ENCODE assay signal across 1 cellular context in genomic region chr21:41929248-41929647, GRCh38.
TF ChIP-seq lines count a peak whose summit lies in the region.

No MANE protein-coding gene starts in this region.

TF ChIP-seq in GM12878, 131 proteins besides CTCF, POLR2A, EP300 and RAD21 (continued from another document):
- no peak for TF ChIP-seq E4F1 (IDR thresholded peaks at IDR 0.05; ENCODE audit: borderline replicate concordance, partially characterized antibody)
